ENCODE assay signal across 18 cellular contexts in the genomic region with DNA sequence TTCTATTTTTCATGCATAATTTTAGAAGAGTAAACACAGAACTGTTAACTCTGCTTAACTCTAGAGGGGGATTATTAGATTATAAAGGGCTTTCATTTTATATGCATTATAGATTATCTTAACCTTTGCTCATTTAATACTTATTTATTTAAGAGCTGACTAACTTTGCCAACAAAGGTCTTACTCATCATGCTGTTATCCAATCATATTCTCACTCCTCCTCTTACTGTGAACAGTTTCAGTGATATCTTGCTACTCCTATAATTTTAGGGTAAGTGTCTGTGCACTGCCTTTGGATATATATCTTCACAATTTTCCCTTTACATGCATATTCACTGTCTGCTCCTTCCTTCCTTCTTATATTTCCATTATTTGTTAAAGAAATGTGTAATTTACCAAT.
"Had no signal": no experiment of that assay in that cellular context is flagged by ENCODE, and none has a peak within 500 bp of the region (broad histone marks: within the 10 kb centered on the region; RNA-seq: fewer than 3 reads in every experiment).

No MANE protein-coding gene starts in this region.

- H3K4me1 Mint-ChIP-seq: brain; nephron; stimulated activated naive B cell treated with anti-CD40 and anti-IgM and Interleukin-4, amounts not matched to agents 10 μg/mL and 1 μg/mL and 100 μg/mL, for 72 hours had no signal

- H3K4me3 ChIP-seq: right atrium auricular region, skin epidermis, transverse colon, vagina had no signal

- H3K27ac Mint-ChIP-seq: activated CD4-positive, alpha-beta memory T cell treated with anti-CD3 and anti-CD28 coated beads for 36 hours; activated naive CD4-positive, alpha-beta T cell treated with anti-CD3 and anti-CD28 coated beads, Interleukin-2, amount 50 U/mL, for 72 hours; activated T-cell treated with anti-CD3 and anti-CD28 coated beads, Interleukin-2, amount 50 U/mL, for 24 hours; brain; endodermal cell; nephron; stimulated activated naive B cell treated with anti-CD40 and anti-IgM and Interleukin-4, amounts not matched to agents 10 μg/mL and 1 μg/mL and 100 μg/mL, for 72 hours had no signal

- H3K36me3 Mint-ChIP-seq: activated CD4-positive, alpha-beta memory T cell treated with anti-CD3 and anti-CD28 coated beads for 36 hours; activated naive CD4-positive, alpha-beta T cell treated with anti-CD3 and anti-CD28 coated beads, Interleukin-2, amount 50 U/mL, for 72 hours; brain; stimulated activated naive B cell treated with anti-CD40 and anti-IgM and Interleukin-4, amounts not matched to agents 10 μg/mL and 1 μg/mL and 100 μg/mL, for 72 hours had no signal

- H3K27me3 Mint-ChIP-seq: activated CD4-positive, alpha-beta memory T cell treated with anti-CD3 and anti-CD28 coated beads for 36 hours; activated T-cell treated with anti-CD3 and anti-CD28 coated beads, Interleukin-2, amount 50 U/mL, for 24 hours; brain; stimulated activated naive B cell treated with anti-CD40 and anti-IgM and Interleukin-4, amounts not matched to agents 10 μg/mL and 1 μg/mL and 100 μg/mL, for 72 hours had no signal

- H3K9me3 Mint-ChIP-seq: brain, endodermal cell, nephron had no signal

- DNase-seq: activated CD4-positive, alpha-beta memory T cell treated with anti-CD3 and anti-CD28 coated beads for 36 hours; activated T-cell treated with anti-CD3 and anti-CD28 coated beads, Interleukin-2, amount 50 U/mL, for 24 hours; endodermal cell; erythroblast; glutamatergic neuron; occipital lobe; stimulated activated CD4-positive, alpha-beta T cell treated with anti-CD3 and anti-CD28 coated beads, Interleukin-15, amount 100 ng/mL, for 24 hours; stimulated activated CD4-positive, alpha-beta T cell treated with anti-CD3 and anti-CD28 coated beads, Interleukin-4, amount 100 ng/mL, for 1 hour; stimulated activated naive B cell treated with anti-CD40 and anti-IgM and Interleukin-4, amounts not matched to agents 10 μg/mL and 1 μg/mL and 100 μg/mL, for 72 hours; substantia nigra; transverse colon; WERI-Rb-1 had no signal

- ATAC-seq: activated naive CD4-positive, alpha-beta T cell treated with anti-CD3 and anti-CD28 coated beads, Interleukin-2, amount 50 U/mL, for 72 hours; stimulated activated naive B cell treated with anti-CD40 and anti-IgM and Interleukin-4, amounts not matched to agents 10 μg/mL and 1 μg/mL and 100 μg/mL, for 72 hours had no signal

- H3K4me3 Mint-ChIP-seq: activated CD4-positive, alpha-beta memory T cell treated with anti-CD3 and anti-CD28 coated beads for 36 hours; activated T-cell treated with anti-CD3 and anti-CD28 coated beads, Interleukin-2, amount 50 U/mL, for 24 hours; brain; endodermal cell; nephron; stimulated activated naive B cell treated with anti-CD40 and anti-IgM and Interleukin-4, amounts not matched to agents 10 μg/mL and 1 μg/mL and 100 μg/mL, for 72 hours had no signal
